Comparison of ENCODE assay signal across 1 cellular context in the genomic region with DNA sequence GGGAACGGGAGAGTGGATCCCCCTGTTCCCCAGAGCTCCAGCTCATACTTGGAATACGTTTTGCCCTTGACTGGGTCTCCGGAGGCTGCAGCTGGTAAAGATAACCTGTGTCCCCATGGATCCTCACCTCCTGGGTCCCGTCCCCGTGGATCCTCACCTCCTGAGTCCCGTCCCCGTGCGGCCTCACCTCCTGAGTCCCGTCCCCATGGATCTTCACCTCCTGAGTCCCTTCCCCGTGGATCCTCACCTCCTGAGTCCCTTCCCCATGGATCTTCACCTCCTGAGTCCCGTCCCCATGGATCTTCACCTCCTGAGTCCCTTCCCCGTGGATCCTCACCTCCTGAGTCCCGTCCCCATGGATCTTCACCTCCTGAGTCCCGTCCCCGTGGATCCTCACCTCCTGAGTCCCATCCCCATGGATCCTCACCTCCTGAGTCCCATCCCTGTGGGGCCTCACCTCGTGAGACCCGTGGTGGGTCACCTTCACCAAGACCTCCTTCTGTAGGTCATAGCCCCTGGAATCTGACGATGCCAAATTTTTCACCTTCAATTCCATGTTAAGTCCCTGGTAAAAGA.
TF ChIP-seq lines count a peak whose summit lies in the region.

No MANE protein-coding gene starts in this region.

TF ChIP-seq in K562, 482 proteins besides CTCF, POLR2A, EP300 and RAD21:
- TF ChIP-seq SAFB (IDR thresholded peaks at IDR 0.05; ENCODE audit: borderline replicate concordance, low read depth, low read length), result peak; percentile 49; the same call in 1 of the 2 replicates
- TF ChIP-seq, protein P1, sequence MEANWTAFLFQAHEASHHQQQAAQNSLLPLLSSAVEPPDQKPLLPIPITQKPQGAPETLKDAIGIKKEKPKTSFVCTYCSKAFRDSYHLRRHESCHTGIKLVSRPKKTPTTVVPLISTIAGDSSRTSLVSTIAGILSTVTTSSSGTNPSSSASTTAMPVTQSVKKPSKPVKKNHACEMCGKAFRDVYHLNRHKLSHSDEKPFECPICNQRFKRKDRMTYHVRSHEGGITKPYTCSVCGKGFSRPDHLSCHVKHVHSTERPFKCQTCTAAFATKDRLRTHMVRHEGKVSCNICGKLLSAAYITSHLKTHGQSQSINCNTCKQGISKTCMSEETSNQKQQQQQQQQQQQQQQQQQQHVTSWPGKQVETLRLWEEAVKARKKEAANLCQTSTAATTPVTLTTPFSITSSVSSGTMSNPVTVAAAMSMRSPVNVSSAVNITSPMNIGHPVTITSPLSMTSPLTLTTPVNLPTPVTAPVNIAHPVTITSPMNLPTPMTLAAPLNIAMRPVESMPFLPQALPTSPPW (CRISPR knock-in tag; IDR thresholded peaks at IDR 0.05), result no peak
